In genomic region chr9:99222416-99223280, GRCh38 we compare ENCODE assay signal across 8 cellular contexts. TPM values are rescaled to one million over a fixed set of nuclear protein-coding genes. Genes with fewer than 3 reads are reported as not detected.
DNase-seq lines count a peak whose midpoint lies in the region; ATAC-seq lines count a peak whose summit lies in the region.

No MANE protein-coding gene starts in this region.

- POLR2A ChIA-PET in activated naive CD8-positive, alpha-beta T cell treated with anti-CD3 and anti-CD28 coated beads, Interleukin-2, amount 10 ng/mL, durations not matched to agents 7 days and 5 days (lab: Charles Lee): interaction anchor here (0.6 to 2.4 kb wide), 8 partner anchors 10 to 685 kb away, joined by 3 to 13 read pairs (median 4); partner anchors contain the start of gene NR4A3

- no peaks in the 10 kb centered on the region for H3K9me3 ChIP-seq in iPS-18c (ENCODE audit: control insufficient read depth, insufficient read depth, low read length)

- H3K9me3 Mint-ChIP-seq in activated T-cell treated with anti-CD3 and anti-CD28 coated beads, Interleukin-2, amount 50 U/mL, for 4 hours: no peaks in the 10 kb centered on the region
- H3K9me3 Mint-ChIP-seq in activated naive CD8-positive, alpha-beta T cell treated with anti-CD3 and anti-CD28 coated beads, Interleukin-2, amount 10 ng/mL, durations not matched to agents 7 days and 5 days: no peaks in the 10 kb centered on the region
- no peaks in the 10 kb centered on the region for H3K9me3 Mint-ChIP-seq in stimulated activated naive CD8-positive, alpha-beta T cell treated with anti-CD3 and anti-CD28 coated beads, Interleukin-15, Interleukin-2, amounts not matched to agents 100 ng/mL and 50 ng/mL, for 24 hours

- H3K27me3 Mint-ChIP-seq in activated T-cell treated with anti-CD3 and anti-CD28 coated beads, Interleukin-2, amount 50 U/mL, for 4 hours (ENCODE audit: low read depth): no peaks in the 10 kb centered on the region
- H3K27me3 Mint-ChIP-seq in activated naive CD8-positive, alpha-beta T cell treated with anti-CD3 and anti-CD28 coated beads, Interleukin-2, amount 10 ng/mL, durations not matched to agents 7 days and 5 days: no peaks in the 10 kb centered on the region
- H3K27me3 Mint-ChIP-seq in stimulated activated naive CD8-positive, alpha-beta T cell treated with anti-CD3 and anti-CD28 coated beads, Interleukin-15, Interleukin-2, amounts not matched to agents 100 ng/mL and 50 ng/mL, for 24 hours: no peaks in the 10 kb centered on the region

- peak in 1 of 2 donors; percentile 44 for ATAC-seq in activated T-cell treated with anti-CD3 and anti-CD28 coated beads, Interleukin-2, amount 50 U/mL, for 4 hours
- ATAC-seq in HG03135 (IDR thresholded peaks at IDR 0.05; ENCODE audit: unreplicated experiment): peak; percentile 18
- ATAC-seq in activated naive CD8-positive, alpha-beta T cell treated with anti-CD3 and anti-CD28 coated beads, Interleukin-2, amount 10 ng/mL, durations not matched to agents 7 days and 5 days (ENCODE audit: low read depth): no peak

- H3K27ac Mint-ChIP-seq in activated naive CD8-positive, alpha-beta T cell treated with anti-CD3 and anti-CD28 coated beads, Interleukin-2, amount 10 ng/mL, durations not matched to agents 7 days and 5 days: peak overlapping the region; percentile 99
- peak overlapping the region; percentile 99 for H3K27ac Mint-ChIP-seq in stimulated activated naive CD8-positive, alpha-beta T cell treated with anti-CD3 and anti-CD28 coated beads, Interleukin-15, Interleukin-2, amounts not matched to agents 100 ng/mL and 50 ng/mL, for 24 hours

- H3K4me1 Mint-ChIP-seq in activated T-cell treated with anti-CD3 and anti-CD28 coated beads, Interleukin-2, amount 50 U/mL, for 4 hours (ENCODE audit: low read depth): peaks cover 70% of the 10 kb centered on the region
- H3K4me1 Mint-ChIP-seq in activated naive CD8-positive, alpha-beta T cell treated with anti-CD3 and anti-CD28 coated beads, Interleukin-2, amount 10 ng/mL, durations not matched to agents 7 days and 5 days: peaks cover 43% of the 10 kb centered on the region
- peaks cover 72% of the 10 kb centered on the region for H3K4me1 Mint-ChIP-seq in stimulated activated naive CD8-positive, alpha-beta T cell treated with anti-CD3 and anti-CD28 coated beads, Interleukin-15, Interleukin-2, amounts not matched to agents 100 ng/mL and 50 ng/mL, for 24 hours (ENCODE audit: low read depth)

- H3K4me3 Mint-ChIP-seq in activated T-cell treated with anti-CD3 and anti-CD28 coated beads, Interleukin-2, amount 50 U/mL, for 4 hours: peak overlapping the region; percentile 95
- peak overlapping the region; percentile 97 for H3K4me3 Mint-ChIP-seq in activated naive CD8-positive, alpha-beta T cell treated with anti-CD3 and anti-CD28 coated beads, Interleukin-2, amount 10 ng/mL, durations not matched to agents 7 days and 5 days
- peak overlapping the region; percentile 94 for H3K4me3 Mint-ChIP-seq in stimulated activated naive CD8-positive, alpha-beta T cell treated with anti-CD3 and anti-CD28 coated beads, Interleukin-15, Interleukin-2, amounts not matched to agents 100 ng/mL and 50 ng/mL, for 24 hours

- peaks cover 39% of the 10 kb centered on the region for H3K36me3 Mint-ChIP-seq in activated T-cell treated with anti-CD3 and anti-CD28 coated beads, Interleukin-2, amount 50 U/mL, for 4 hours (ENCODE audit: insufficient read depth)
- H3K36me3 Mint-ChIP-seq in activated naive CD8-positive, alpha-beta T cell treated with anti-CD3 and anti-CD28 coated beads, Interleukin-2, amount 10 ng/mL, durations not matched to agents 7 days and 5 days: peaks cover 17% of the 10 kb centered on the region
- peaks cover 57% of the 10 kb centered on the region for H3K36me3 Mint-ChIP-seq in stimulated activated naive CD8-positive, alpha-beta T cell treated with anti-CD3 and anti-CD28 coated beads, Interleukin-15, Interleukin-2, amounts not matched to agents 100 ng/mL and 50 ng/mL, for 24 hours (ENCODE audit: low read depth)

- DNase-seq in activated T-cell treated with anti-CD3 and anti-CD28 coated beads, Interleukin-2, amount 50 U/mL, for 4 hours: no peak
- DNase-seq in activated T-cell treated with anti-CD3 and anti-CD28 coated beads for 4 hours (no peak), cortex of kidney (lab: John Stamatoyannopoulos, UW) (no peak), hippocampal formation (lab: John Stamatoyannopoulos, UW) (no peak)
- no peak for DNase-seq in activated naive CD8-positive, alpha-beta T cell treated with anti-CD3 and anti-CD28 coated beads, Interleukin-2, amount 10 ng/mL, durations not matched to agents 7 days and 5 days

- H3K4me3 ChIP-seq in iPS-18c (ENCODE audit: insufficient read depth, low read depth, low read length): peak overlapping the region; percentile 93

RNA-seq across cellular contexts. Expression of gene SEC61B, which starts 0.6 kb away (rescaled TPM):
- total RNA-seq in activated T-cell treated with anti-CD3 and anti-CD28 coated beads, Interleukin-2, amount 50 U/mL, for 4 hours: 100 to 1,000 TPM; 220 to 246 (median 233) TPM
- 10 to 100 TPM; 83.8 to 87.8 TPM for total RNA-seq in activated naive CD8-positive, alpha-beta T cell treated with anti-CD3 and anti-CD28 coated beads, Interleukin-2, amount 10 ng/mL, durations not matched to agents 7 days and 5 days

RNA-seq across cellular contexts. Expression of gene ALG2, which starts 0.9 kb away (rescaled TPM):
- total RNA-seq in activated T-cell treated with anti-CD3 and anti-CD28 coated beads, Interleukin-2, amount 50 U/mL, for 4 hours: 10 to 100 TPM; 21.0 to 23.6 (median 23.4) TPM
- 10 to 100 TPM; 21.7 to 23.7 TPM for total RNA-seq in activated naive CD8-positive, alpha-beta T cell treated with anti-CD3 and anti-CD28 coated beads, Interleukin-2, amount 10 ng/mL, durations not matched to agents 7 days and 5 days
